9 cellular contexts compared by ENCODE assay signal in genomic region chr19:46288896-46289588, GRCh38. TPM values are rescaled to one million over a fixed set of nuclear protein-coding genes. Genes with fewer than 3 reads are reported as not detected.
DNase-seq lines count a peak whose midpoint lies in the region; ATAC-seq and TF ChIP-seq lines count a peak whose summit lies in the region.
"Had no signal": no experiment of that assay in that cellular context is flagged by ENCODE, and none has a peak within 500 bp of the region (broad histone marks: within the 10 kb centered on the region; RNA-seq: fewer than 3 reads in every experiment).

No MANE protein-coding gene starts in this region.

- no peaks in the 10 kb centered on the region for H3F3A ChIP-seq in smooth muscle cell (ENCODE audit: low read depth)

- RAD21 ChIA-PET in HCT116 (lab: Charles Lee; ENCODE audit: low non-redundant PET in 1 of 2, low total read pairs in 2 of 2, uncharacterized antibody in 2 of 2, unreplicated experiment in 2 of 2): no interaction called here

- no peak overlapping the region; the same call in 1 of the 2 replicates for H3K4me2 ChIP-seq in HCT116 (ENCODE audit: low read length)
- no peak overlapping the region for H3K4me2 ChIP-seq in smooth muscle cell

- peak; percentile 40; the same call in 1 of the 2 replicates for ATAC-seq in HCT116
- peak; percentile 99 for ATAC-seq in RWPE2 (ENCODE audit: low read depth)
- ATAC-seq in stimulated activated naive CD8-positive, alpha-beta T cell treated with anti-CD3 and anti-CD28 coated beads, Interleukin-15, Interleukin-2, amounts not matched to agents 100 U/mL and 50 U/mL, for 24 hours: no peak
- no peak for ATAC-seq in HG02571 (IDR thresholded peaks at IDR 0.05; ENCODE audit: unreplicated experiment)

- POLR2A ChIA-PET in HCT116 (lab: Charles Lee): interaction anchor here (0.6 to 1.0 kb wide), 2 partner anchors 8 to 706 kb away, joined by 4 read pairs; no protein-coding TSS in a partner anchor

- H3K36me3 ChIP-seq in HCT116 (ENCODE audit: control insufficient read depth in 1 of 2, insufficient read depth in 2 of 2, low read length in 2 of 2): no peaks in the 10 kb centered on the region
- no peaks in the 10 kb centered on the region for H3K36me3 ChIP-seq in RWPE2 (ENCODE audit: low read depth)
- no peaks in the 10 kb centered on the region for H3K36me3 ChIP-seq in smooth muscle cell (ENCODE audit: low read depth)

- H3K27ac ChIP-seq in HCT116 (ENCODE audit: low read depth, low read length) (no peak overlapping the region), RWPE2 (ENCODE audit: poor library complexity, severe bottlenecking) (peak overlapping the region; percentile 94), smooth muscle cell (ENCODE audit: low read depth) (peak overlapping the region; percentile 84)

- no peak for TF ChIP-seq POLR2A in HCT116 (IDR thresholded peaks at IDR 0.05; ENCODE audit: borderline replicate concordance, extremely low read depth, insufficient read depth, insufficient read length)

- 28% methylated on average over 6 of the region's 6 CpGs for WGBS in smooth muscle cell (ENCODE audit: low lambda C conversion rate)

- H3K9me3 ChIP-seq in HCT116 (ENCODE audit: control insufficient read depth in 1 of 2, insufficient read depth in 1 of 2, low read depth in 1 of 2, low read length in 2 of 2) (peaks cover 7% of the 10 kb centered on the region in 2 experiments; a peak in 2 of 4 replicates), RWPE2 (ENCODE audit: severe bottlenecking) (peaks cover 6% of the 10 kb centered on the region), smooth muscle cell (replicated peaks; ENCODE audit: low read depth) (no peaks in the 10 kb centered on the region)

- no peaks in the 10 kb centered on the region for H3K9me2 ChIP-seq in HCT116 (ENCODE audit: insufficient read depth)

- H4K20me1 ChIP-seq in HCT116 (ENCODE audit: insufficient read depth): no peaks in the 10 kb centered on the region
- no peaks in the 10 kb centered on the region for H4K20me1 ChIP-seq in smooth muscle cell (ENCODE audit: low read depth)

- TF ChIP-seq RAD21 in HCT116 (IDR thresholded peaks at IDR 0.05; ENCODE audit: low read depth): no peak

- BruUV-seq in HCT116 (replicated peaks; lab: Mats Ljungman, UMichigan): no TSS peak

- CTCF ChIA-PET in HCT116 (lab: Charles Lee): interaction anchor here (2.0 kb wide), 1 partner anchor 8 kb away, joined by 9 read pairs; no protein-coding TSS in a partner anchor

- intact Hi-C loops in HCT116 (cut with micrococcal nuclease): no loop called here

- H3K4me1 ChIP-seq in HCT116 (ENCODE audit: control insufficient read depth in 1 of 2, insufficient read depth in 2 of 2, low read length in 2 of 2) (peaks cover 0 to 9% of the 10 kb centered on the region in 2 experiments; a peak in 2 of 4 replicates), RWPE2 (ENCODE audit: insufficient read depth, poor library complexity, severe bottlenecking) (peaks cover 8% of the 10 kb centered on the region), smooth muscle cell (ENCODE audit: low read depth) (no peaks in the 10 kb centered on the region)

- H3K79me2 ChIP-seq in HCT116 (ENCODE audit: insufficient read depth, low read length): no peaks in the 10 kb centered on the region
- H3K79me2 ChIP-seq in smooth muscle cell (ENCODE audit: low read depth): no peaks in the 10 kb centered on the region

- DNase-seq in HCT116 (ENCODE audit: low read depth, low spot score) (no peak), RWPE2 (ENCODE audit: low spot score) (no peak), foreskin fibroblast (peak; percentile 97), smooth muscle cell (lab: John Stamatoyannopoulos, UW; ENCODE audit: unreplicated experiment) (no peak), NCI-H1092 (lab: John Stamatoyannopoulos, UW) (no peak)
- no peak for DNase-seq in stimulated activated naive CD8-positive, alpha-beta T cell treated with anti-CD3 and anti-CD28 coated beads, Interleukin-15, Interleukin-2, amounts not matched to agents 100 U/mL and 50 U/mL, for 24 hours
- no peak for DNase-seq in stimulated activated CD4-positive, alpha-beta T cell treated with anti-CD3 and anti-CD28 coated beads, Interleukin-1b, Interleukin-23, amount 100 ng/mL, for 48 hours
- DNase-seq: stimulated activated CD4-positive, alpha-beta T cell treated with anti-CD3 and anti-CD28 coated beads, Interleukin-4, amount 100 ng/mL, for 4 hours had no signal

- H3K27me3 ChIP-seq in HCT116 (ENCODE audit: insufficient read depth, low read length) (no peaks in the 10 kb centered on the region), RWPE2 (ENCODE audit: insufficient read depth, poor library complexity, severe bottlenecking) (no peaks in the 10 kb centered on the region), smooth muscle cell (ENCODE audit: low read depth) (no peaks in the 10 kb centered on the region)

- no peak overlapping the region for H3K4me3 ChIP-seq in HCT116 (replicated peaks in 1 of 2; ENCODE audit: low read depth in 1 of 2, low read length in 2 of 2)
- no peak overlapping the region for H3K4me3 ChIP-seq in RWPE2 (ENCODE audit: severe bottlenecking)
- H3K4me3 ChIP-seq in foreskin fibroblast (ENCODE audit: low read depth in 1 of 2, low read length in 2 of 2): no peak overlapping the region
- H3K4me3 ChIP-seq in smooth muscle cell: no peak overlapping the region

- H2AFZ ChIP-seq in HCT116 (ENCODE audit: low read depth, low read length, poor library complexity, severe bottlenecking): no peak overlapping the region
- no peak overlapping the region for H2AFZ ChIP-seq in smooth muscle cell (ENCODE audit: low read depth)

- TF ChIP-seq CTCF in HCT116 (IDR thresholded peaks at IDR 0.05 in 2 of 3, conservative IDR thresholded peaks at IDR 0.05 in 1 of 3; ENCODE audit: borderline replicate concordance in 1 of 3, insufficient read depth in 1 of 3, low read depth in 2 of 3, low read length in 2 of 3) (no peak), RWPE2 (IDR thresholded peaks at IDR 0.05; ENCODE audit: poor library complexity, severe bottlenecking) (no peak), foreskin fibroblast (IDR thresholded peaks at IDR 0.05; ENCODE audit: low read depth, low read length) (no peak), smooth muscle cell (IDR thresholded peaks at IDR 0.05; ENCODE audit: borderline replicate concordance, insufficient read depth, poor library complexity, severe bottlenecking) (no peak)

- H3K9ac ChIP-seq in HCT116 (ENCODE audit: low read length): no peak overlapping the region
- H3K9ac ChIP-seq in smooth muscle cell (ENCODE audit: low read depth): no peak overlapping the region

TF ChIP-seq in HCT116, 20 proteins besides CTCF, POLR2A, EP300 and RAD21:
- TF ChIP-seq ZBTB33 (IDR thresholded peaks at IDR 0.05; ENCODE audit: extremely low read depth, insufficient replicate concordance, low read length) (no peak), TCF7L2 (IDR thresholded peaks at IDR 0.05; ENCODE audit: borderline replicate concordance, extremely low read depth, insufficient read depth, insufficient read length) (no peak), SIN3A (IDR thresholded peaks at IDR 0.05; ENCODE audit: low read depth) (no peak), EZH2phosphoT487 (IDR thresholded peaks at IDR 0.05; ENCODE audit: borderline replicate concordance) (no peak), ZFX (IDR thresholded peaks at IDR 0.05) (no peak), ZNF274 (IDR thresholded peaks at IDR 0.05; ENCODE audit: low read depth, low read length) (no peak), FOSL1 (IDR thresholded peaks at IDR 0.05; ENCODE audit: low read depth) (no peak), CBX3 (IDR thresholded peaks at IDR 0.05; ENCODE audit: low read depth) (no peak), CEBPB (IDR thresholded peaks at IDR 0.05; ENCODE audit: low read depth) (no peak), EGR1 (IDR thresholded peaks at IDR 0.05; ENCODE audit: low read depth) (no peak), ELF1 (IDR thresholded peaks at IDR 0.05; ENCODE audit: borderline replicate concordance, low read depth) (no peak), YY1 (IDR thresholded peaks at IDR 0.05; ENCODE audit: extremely low read depth, insufficient replicate concordance, low read depth, low read length) (no peak), MAX (IDR thresholded peaks at IDR 0.05) (no peak), SP1 (IDR thresholded peaks at IDR 0.05; ENCODE audit: low read depth) (no peak), EZH2 (IDR thresholded peaks at IDR 0.05) (no peak), ATF3 (IDR thresholded peaks at IDR 0.05) (no peak)

RNA-seq across cellular contexts. Expression of gene HIF3A, which starts 7.8 kb away (rescaled TPM):
- total RNA-seq in HCT116 (2021; ENCODE audit: unreplicated experiment) (0.98 TPM), smooth muscle cell (4.9 and 15.2 TPM in 2 replicates)
- 0.19 and 0.27 TPM in 2 replicates for polyA plus RNA-seq in HCT116 (2012)
- 16.2 and 20.8 TPM in 2 replicates for polyA plus RNA-seq in smooth muscle cell

RNA-seq across cellular contexts. Expression of gene PPP5C, which starts 57.8 kb away (rescaled TPM):
- total RNA-seq in HCT116 (2021; ENCODE audit: unreplicated experiment) (102 TPM), smooth muscle cell (34.5 and 44.9 TPM in 2 replicates)
- polyA plus RNA-seq in HCT116 (2012): 99.9 and 106 TPM in 2 replicates
- 57.7 and 60.0 TPM in 2 replicates for polyA plus RNA-seq in smooth muscle cell

RNA-seq across cellular contexts. Expression of gene IGFL1, which starts 59.5 kb away (rescaled TPM):
- total RNA-seq in HCT116 (2021; ENCODE audit: unreplicated experiment) (not detected), smooth muscle cell (not detected in 2 replicates)
- not detected in 2 replicates for polyA plus RNA-seq in HCT116 (2012)
- 0.64 TPM in 1 of 2 replicates, not detected in the other for polyA plus RNA-seq in smooth muscle cell

Comparison
In these comparisons a context has a peak if more than half of its experiments do, and no peak if none do; other contexts are left out.
1. ATAC-seq: peak in HCT116 (single experiment) and RWPE2 (single experiment); none in stimulated activated naive CD8-positive, alpha-beta T cell treated with anti-CD3 and anti-CD28 coated beads, Interleukin-15, Interleukin-2, amounts not matched to agents 100 U/mL and 50 U/mL, for 24 hours (single experiment) and HG02571 (single experiment).
2. DNase-seq: peak in foreskin fibroblast (2 of 2); none in HCT116 (single experiment), RWPE2 (single experiment), smooth muscle cell (single experiment), stimulated activated naive CD8-positive, alpha-beta T cell treated with anti-CD3 and anti-CD28 coated beads, Interleukin-15, Interleukin-2, amounts not matched to agents 100 U/mL and 50 U/mL, for 24 hours (single experiment), stimulated activated CD4-positive, alpha-beta T cell treated with anti-CD3 and anti-CD28 coated beads, Interleukin-1b, Interleukin-23, amount 100 ng/mL, for 48 hours (single experiment) and NCI-H1092 (single experiment).